29 cellular contexts compared by ENCODE assay signal in the genomic region with DNA sequence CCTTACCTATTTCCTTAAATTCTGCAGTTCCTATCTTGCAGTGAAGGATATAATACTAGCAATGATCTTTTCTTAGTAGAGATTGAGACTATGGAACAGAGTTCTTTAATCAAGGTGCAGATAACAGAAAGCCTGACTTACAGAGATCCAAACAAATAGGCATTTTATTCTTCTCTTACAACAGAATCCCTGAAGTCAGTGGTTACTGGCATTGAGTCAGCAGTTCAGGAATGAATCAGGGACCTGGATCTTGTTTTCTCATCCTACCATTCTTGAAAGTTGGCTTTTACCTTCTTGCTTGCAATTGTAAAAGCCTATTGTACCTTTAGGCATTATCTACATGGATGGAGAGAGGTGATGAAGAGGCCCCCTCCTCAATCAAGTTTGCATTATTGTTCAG. TPM values are rescaled to one million over a fixed set of nuclear protein-coding genes. Genes with fewer than 3 reads are reported as not detected.
DNase-seq lines count a peak whose midpoint lies in the region; ATAC-seq, FAIRE-seq and TF ChIP-seq lines count a peak whose summit lies in the region.
"Had no signal": no experiment of that assay in that cellular context is flagged by ENCODE, and none has a peak within 500 bp of the region (broad histone marks: within the 10 kb centered on the region; RNA-seq: fewer than 3 reads in every experiment).

No MANE protein-coding gene starts in this region.

- no peak overlapping the region for H4K91ac ChIP-seq in IMR-90 (ENCODE audit: insufficient read depth, low read depth, low read length)
- no peak overlapping the region for H4K91ac ChIP-seq in mesenchymal stem cell (ENCODE audit: low read length)

- no peak overlapping the region for H2AFZ ChIP-seq in IMR-90 (replicated peaks; ENCODE audit: low read length, poor library complexity)
- no peak overlapping the region for H2AFZ ChIP-seq in mesenchymal stem cell (ENCODE audit: low read depth, low read length)

- no peak for FAIRE-seq in bronchial epithelial cell (lab: Jason Lieb, UNC)
- FAIRE-seq: HepG2 had no signal

- TF ChIP-seq RAD21 in IMR-90 (IDR thresholded peaks at IDR 0.05; ENCODE audit: low read length), result no peak

- H3K14ac ChIP-seq in IMR-90 (replicated peaks; ENCODE audit: low read depth, low read length) (no peak overlapping the region), mesenchymal stem cell (ENCODE audit: low read length in 2 of 2) (no peak overlapping the region)

- H2AK9ac ChIP-seq in IMR-90 (replicated peaks; ENCODE audit: low read depth, low read length, poor library complexity), result no peak overlapping the region

- CTCF ChIA-PET in IMR-90 (lab: Yijun Ruan, JAX), result no interaction called here
- CTCF ChIA-PET in naive thymus-derived CD4-positive, alpha-beta T cell (lab: Charles Lee), result no interaction called here

- H3K4me1 ChIP-seq in IMR-90 (ENCODE audit: control insufficient read depth, insufficient read depth, low read length), result no peaks in the 10 kb centered on the region
- no peaks in the 10 kb centered on the region for H3K4me1 ChIP-seq in mesenchymal stem cell (ENCODE audit: control insufficient read depth, insufficient read depth, low read depth, low read length)
- H3K4me1 ChIP-seq in psoas muscle, result no peaks in the 10 kb centered on the region
- H3K4me1 ChIP-seq in naive thymus-derived CD4-positive, alpha-beta T cell (ENCODE audit: control insufficient read depth in 2 of 2, insufficient read depth in 2 of 2, low read length in 2 of 2), result no peaks in the 10 kb centered on the region
- no peaks in the 10 kb centered on the region for H3K4me1 ChIP-seq in esophagus squamous epithelium
- H3K4me1 ChIP-seq: right atrium auricular region, vagina had no signal

- no peak overlapping the region for H4K5ac ChIP-seq in IMR-90 (ENCODE audit: low read depth, low read length)

- ATAC-seq in IMR-90 (ENCODE audit: low read depth), result no peak
- no peak for ATAC-seq in psoas muscle
- no peak for ATAC-seq in naive thymus-derived CD4-positive, alpha-beta T cell
- ATAC-seq: HepG2; left lobe of liver; SK-N-SH treated with all-trans-retinoic acid at 6 μM for 48 hours; stimulated activated memory B cell treated with anti-CD40 and anti-IgM and Interleukin-4, amounts not matched to agents 10 μg/mL and 1 μg/mL and 100 μg/mL, for 72 hours had no signal

- H3K18ac ChIP-seq in IMR-90 (ENCODE audit: low read depth, low read length) (no peak overlapping the region), mesenchymal stem cell (ENCODE audit: low read depth in 1 of 2, low read length in 2 of 2) (no peak overlapping the region)

- dilution Hi-C loops in IMR-90 (cut with HindIII; ENCODE audit: low sequenced_read_pairs, unreplicated experiment), result no loop called here

- no peak overlapping the region for H2BK12ac ChIP-seq in mesenchymal stem cell (ENCODE audit: low read length in 2 of 2)

- in situ Hi-C loops in IMR-90 (cut with MboI; ENCODE audit: low sequenced_read_pairs), result no loop called here

- no peak overlapping the region for H2BK20ac ChIP-seq in IMR-90 (ENCODE audit: low read depth, low read length)

- DNase-seq in AG20443 (ENCODE audit: low spot score), result peak; percentile 13
- peak; percentile 60 for DNase-seq in IMR-90
- peak; percentile 59 for DNase-seq in bronchial epithelial cell (ENCODE audit: low read depth)
- peak; percentile 30 for DNase-seq in mesenchymal stem cell
- no peak for DNase-seq in psoas muscle
- no peak for DNase-seq in naive thymus-derived CD4-positive, alpha-beta T cell
- DNase-seq in KG1 (lab: John Stamatoyannopoulos, UW), result no peak
- DNase-seq in esophagus squamous epithelium (lab: John Stamatoyannopoulos, UW), result no peak
- DNase-seq: ACHN; activated CD4-positive, alpha-beta T cell treated with anti-CD3 and anti-CD28 coated beads, Interleukin-2, amount 10 ng/mL, durations not matched to agents 24 days and 14 days; activated naive CD4-positive, alpha-beta T cell treated with Interleukin-2 at 50 U/mL for 16 hours; activated T-cell treated with anti-CD3 and anti-CD28 coated beads, Interleukin-2, amount 50 U/mL, for 48 hours; amniotic stem cell; central memory CD4-positive, alpha-beta T cell; dermis blood vessel endothelial cell; naive B cell; NCI-H1417; NCI-H2081 treated with DMSO at 0.1 percent for 48 hours; NCI-H446; stimulated activated CD4-positive, alpha-beta T cell treated with anti-CD3 and anti-CD28 coated beads, Interleukin-4, amount 100 ng/mL, for 1 hour had no signal

- H2BK5ac ChIP-seq in IMR-90 (ENCODE audit: low read depth, low read length, poor library complexity, severe bottlenecking) (no peak overlapping the region), mesenchymal stem cell (ENCODE audit: low read depth, low read length, poor library complexity, severe bottlenecking) (no peak overlapping the region)

- no peaks in the 10 kb centered on the region for H3K36me3 ChIP-seq in IMR-90 (ENCODE audit: control insufficient read depth, insufficient read depth, low read length)
- H3K36me3 ChIP-seq in bronchial epithelial cell (ENCODE audit: control insufficient read depth, insufficient read depth, low read length), result no peaks in the 10 kb centered on the region
- peaks cover 0 to 3% of the 10 kb centered on the region in 2 experiments for H3K36me3 ChIP-seq in mesenchymal stem cell (ENCODE audit: control insufficient read depth in 1 of 2, insufficient read depth in 2 of 2, low read depth in 1 of 2, low read length in 2 of 2)
- no peaks in the 10 kb centered on the region for H3K36me3 ChIP-seq in psoas muscle (ENCODE audit: insufficient read depth in 1 of 2, low read depth in 1 of 2)
- no peaks in the 10 kb centered on the region for H3K36me3 ChIP-seq in naive thymus-derived CD4-positive, alpha-beta T cell (ENCODE audit: control insufficient read depth in 2 of 3, insufficient read depth in 3 of 3, low read length in 3 of 3)
- H3K36me3 ChIP-seq in esophagus squamous epithelium, result no peaks in the 10 kb centered on the region
- H3K36me3 ChIP-seq: right atrium auricular region, vagina had no signal

- H3K4ac ChIP-seq in IMR-90 (ENCODE audit: low read depth, low read length), result no peak overlapping the region
- H3K4ac ChIP-seq in mesenchymal stem cell (ENCODE audit: low read depth in 1 of 2, low read length in 2 of 2), result no peak overlapping the region

- peaks cover 0 to 7% (median 4%) of the 10 kb centered on the region in 5 donors for H3K27me3 Mint-ChIP-seq in naive thymus-derived CD4-positive, alpha-beta T cell
- H3K27me3 Mint-ChIP-seq: activated CD4-positive, alpha-beta T cell treated with anti-CD3 and anti-CD28 coated beads, Interleukin-2, amount 10 ng/mL, durations not matched to agents 24 days and 14 days; naive B cell; stimulated activated memory B cell treated with anti-CD40 and anti-IgM and Interleukin-4, amounts not matched to agents 10 μg/mL and 1 μg/mL and 100 μg/mL, for 72 hours had no signal

- no peak overlapping the region for H2BK120ac ChIP-seq in IMR-90 (ENCODE audit: low read depth, low read length)
- no peak overlapping the region for H2BK120ac ChIP-seq in mesenchymal stem cell (ENCODE audit: low read depth, low read length)

- H4K8ac ChIP-seq in IMR-90 (ENCODE audit: low read depth in 2 of 2, low read length in 2 of 2) (no peak overlapping the region), mesenchymal stem cell (ENCODE audit: low read length) (no peak overlapping the region)

- POLR2A ChIA-PET in IMR-90 (lab: Charles Lee; ENCODE audit: unreplicated experiment), result no interaction called here
- POLR2A ChIA-PET in naive thymus-derived CD4-positive, alpha-beta T cell (lab: Charles Lee), result no interaction called here

- intact Hi-C loops in IMR-90 (cut with micrococcal nuclease) (no loop called here), psoas muscle (cut with DNase I) (no loop called here), esophagus squamous epithelium (cut with DNase I) (no loop called here)
- intact Hi-C loops in naive thymus-derived CD4-positive, alpha-beta T cell (cut with micrococcal nuclease), result no loop called here

- H3K4me3 ChIP-seq in IMR-90 (ENCODE audit: insufficient read depth, low read depth, low read length), result no peak overlapping the region
- H3K4me3 ChIP-seq in bronchial epithelial cell (ENCODE audit: low read depth, low read length), result no peak overlapping the region
- H3K4me3 ChIP-seq in mesenchymal stem cell (ENCODE audit: insufficient read depth in 1 of 2, low read depth in 1 of 2, low read length in 2 of 2), result no peak overlapping the region
- no peak overlapping the region for H3K4me3 ChIP-seq in psoas muscle
- H3K4me3 ChIP-seq in naive thymus-derived CD4-positive, alpha-beta T cell (ENCODE audit: low read length), result no peak overlapping the region
- no peak overlapping the region for H3K4me3 ChIP-seq in esophagus squamous epithelium
- H3K4me3 ChIP-seq: right atrium auricular region, vagina had no signal

- no peaks in the 10 kb centered on the region for H4K20me1 ChIP-seq in IMR-90 (ENCODE audit: insufficient read depth, low read length)

- BruUV-seq in IMR-90 (replicated peaks; lab: Mats Ljungman, UMichigan), result no TSS peak

- no peak overlapping the region for H3K27ac Mint-ChIP-seq in naive thymus-derived CD4-positive, alpha-beta T cell
- H3K27ac Mint-ChIP-seq: activated CD4-positive, alpha-beta T cell treated with anti-CD3 and anti-CD28 coated beads, Interleukin-2, amount 10 ng/mL, durations not matched to agents 24 days and 14 days; naive B cell; stimulated activated memory B cell treated with anti-CD40 and anti-IgM and Interleukin-4, amounts not matched to agents 10 μg/mL and 1 μg/mL and 100 μg/mL, for 72 hours; T-helper 2 cell treated with Interferon-gamma antibody and Interleukin-4, amounts not matched to agents 5 μg/mL and 100 μg/mL, for 36 hours had no signal

- H3K4me2 ChIP-seq in IMR-90 (ENCODE audit: low read depth, low read length), result no peak overlapping the region
- H3K4me2 ChIP-seq in mesenchymal stem cell (ENCODE audit: low read length, poor library complexity, severe bottlenecking), result no peak overlapping the region

- H3K9me3 ChIP-seq in IMR-90 (ENCODE audit: control insufficient read depth, insufficient read depth, low read length) (peaks cover 2% of the 10 kb centered on the region; the same call in 1 of the 2 replicates), mesenchymal stem cell (ENCODE audit: control insufficient read depth, low read length) (peaks cover 3% of the 10 kb centered on the region), psoas muscle (no peaks in the 10 kb centered on the region), esophagus squamous epithelium (peaks cover 0 to 3% (median 0%) of the 10 kb centered on the region in 3 donors)
- H3K9me3 ChIP-seq in naive thymus-derived CD4-positive, alpha-beta T cell (ENCODE audit: control insufficient read depth in 2 of 3, low read length in 3 of 3), result no peaks in the 10 kb centered on the region
- H3K9me3 ChIP-seq: vagina had no signal

- no peak overlapping the region for H2BK15ac ChIP-seq in IMR-90 (ENCODE audit: low read depth, low read length)
- H2BK15ac ChIP-seq in mesenchymal stem cell (ENCODE audit: low read depth, poor library complexity, severe bottlenecking), result no peak overlapping the region

- H3K27me3 ChIP-seq in IMR-90 (ENCODE audit: control insufficient read depth, insufficient read depth, low read length) (no peaks in the 10 kb centered on the region; the same call in 1 of the 2 replicates), bronchial epithelial cell (ENCODE audit: control insufficient read depth, insufficient read depth, low read length) (no peaks in the 10 kb centered on the region), mesenchymal stem cell (ENCODE audit: control insufficient read depth in 1 of 2, insufficient read depth in 1 of 2, low read length in 2 of 2) (no peaks in the 10 kb centered on the region), psoas muscle (ENCODE audit: insufficient read depth in 3 of 3, low read length in 2 of 3) (peaks cover 0 to 2% (median 0%) of the 10 kb centered on the region in 3 donors), esophagus squamous epithelium (no peaks in the 10 kb centered on the region)
- no peaks in the 10 kb centered on the region for H3K27me3 ChIP-seq in naive thymus-derived CD4-positive, alpha-beta T cell (ENCODE audit: control insufficient read depth in 2 of 2, insufficient read depth in 2 of 2, low read length in 2 of 2)
- H3K27me3 ChIP-seq: right atrium auricular region, vagina had no signal

- H3K4me3 Mint-ChIP-seq in naive thymus-derived CD4-positive, alpha-beta T cell, result no peak overlapping the region
- H3K4me3 Mint-ChIP-seq: activated CD4-positive, alpha-beta T cell treated with anti-CD3 and anti-CD28 coated beads, Interleukin-2, amount 10 ng/mL, durations not matched to agents 24 days and 14 days; naive B cell; stimulated activated memory B cell treated with anti-CD40 and anti-IgM and Interleukin-4, amounts not matched to agents 10 μg/mL and 1 μg/mL and 100 μg/mL, for 72 hours; T-helper 2 cell treated with Interferon-gamma antibody and Interleukin-4, amounts not matched to agents 5 μg/mL and 100 μg/mL, for 36 hours had no signal

- H2AK5ac ChIP-seq in IMR-90 (ENCODE audit: low read depth, low read length) (no peak overlapping the region), mesenchymal stem cell (ENCODE audit: low read length, severe bottlenecking) (no peak overlapping the region)

- no peak overlapping the region for H3K9ac ChIP-seq in IMR-90 (ENCODE audit: low read depth, low read length)
- no peak overlapping the region for H3K9ac ChIP-seq in mesenchymal stem cell (ENCODE audit: low read length)

- H3K9me3 Mint-ChIP-seq in naive thymus-derived CD4-positive, alpha-beta T cell, result peaks cover 0 to 11% (median 7%) of the 10 kb centered on the region in 11 donors
- H3K9me3 Mint-ChIP-seq: stimulated activated memory B cell treated with anti-CD40 and anti-IgM and Interleukin-4, amounts not matched to agents 10 μg/mL and 1 μg/mL and 100 μg/mL, for 72 hours; T-helper 2 cell treated with Interferon-gamma antibody and Interleukin-4, amounts not matched to agents 5 μg/mL and 100 μg/mL, for 36 hours had no signal

- H3K4me1 Mint-ChIP-seq in naive thymus-derived CD4-positive, alpha-beta T cell, result no peaks in the 10 kb centered on the region
- H3K4me1 Mint-ChIP-seq: activated CD4-positive, alpha-beta T cell treated with anti-CD3 and anti-CD28 coated beads, Interleukin-2, amount 10 ng/mL, durations not matched to agents 24 days and 14 days; naive B cell had no signal

- H3K23ac ChIP-seq in IMR-90 (ENCODE audit: low read depth, low read length) (no peak overlapping the region), mesenchymal stem cell (ENCODE audit: low read length in 2 of 2) (no peak overlapping the region)

- H3K79me1 ChIP-seq in IMR-90 (ENCODE audit: low read depth in 1 of 2, low read length in 2 of 2) (no peaks in the 10 kb centered on the region), mesenchymal stem cell (replicated peaks; ENCODE audit: low read length, poor library complexity, severe bottlenecking) (no peaks in the 10 kb centered on the region)

- H3K27ac ChIP-seq in IMR-90 (ENCODE audit: insufficient read depth, low read length) (no peak overlapping the region), mesenchymal stem cell (ENCODE audit: low read length, poor library complexity, severe bottlenecking) (no peak overlapping the region), psoas muscle (no peak overlapping the region), esophagus squamous epithelium (no peak overlapping the region)
- H3K27ac ChIP-seq in naive thymus-derived CD4-positive, alpha-beta T cell (ENCODE audit: low read depth, low read length), result no peak overlapping the region
- H3K27ac ChIP-seq: HL-60, right atrium auricular region, vagina, VCaP had no signal

- H3K36me3 Mint-ChIP-seq in naive thymus-derived CD4-positive, alpha-beta T cell, result peaks cover 0 to 9% (median 5%) of the 10 kb centered on the region in 5 donors
- H3K36me3 Mint-ChIP-seq: naive B cell; stimulated activated memory B cell treated with anti-CD40 and anti-IgM and Interleukin-4, amounts not matched to agents 10 μg/mL and 1 μg/mL and 100 μg/mL, for 72 hours had no signal

- TF ChIP-seq CTCF in IMR-90 (conservative IDR thresholded peaks at IDR 0.05; ENCODE audit: low read depth, low read length) (no peak), bronchial epithelial cell (IDR thresholded peaks at IDR 0.05; ENCODE audit: insufficient read depth, low read length, severe bottlenecking) (no peak), psoas muscle (IDR thresholded peaks at IDR 0.05) (no peak), esophagus squamous epithelium (IDR thresholded peaks at IDR 0.05) (no peak)

- no peak overlapping the region for H3K56ac ChIP-seq in IMR-90 (ENCODE audit: extremely low read depth, insufficient read depth, low read length)

- TF ChIP-seq POLR2A in IMR-90 (IDR thresholded peaks at IDR 0.05; ENCODE audit: low read depth, low read length) (no peak), esophagus squamous epithelium (IDR thresholded peaks at IDR 0.05) (no peak)

- H3K9me1 ChIP-seq in IMR-90 (ENCODE audit: insufficient read depth, low read length), result no peaks in the 10 kb centered on the region

RNA-seq across cellular contexts. Expression of a gene that starts 47.5 kb away (rescaled TPM):
- total RNA-seq in IMR-90 (2012; rRNA removed) (76.9 and 78.1 TPM in 2 replicates), bronchial epithelial cell (9.5 and 10.8 TPM in 2 replicates), psoas muscle (10 to 100 TPM; 17.6 to 51.9 (median 21.9) TPM), esophagus squamous epithelium (10 to 100 TPM; 30.1 to 52.5 (median 38.1) TPM)
- polyA plus RNA-seq in IMR-90 (2012; rRNA removed) (68.0 and 69.3 TPM in 2 replicates), psoas muscle (10 to 100 TPM in 2 of 3 donors, 1 to 10 TPM in 1; 5.1 to 22.3 (median 14.3) TPM)
- polyA plus RNA-seq in IMR-90 (2012; cell fraction: cytosol; rRNA removed), result 39.6 and 53.9 TPM in 2 replicates
- polyA plus RNA-seq in IMR-90 (2012; cell fraction: nucleus; rRNA removed; ENCODE audit: low replicate concordance), result 105 and 128 TPM in 2 replicates
- polyA plus RNA-seq in mesenchymal stem cell (2013, experiment 1 of 2), result 31.0 TPM
- polyA plus RNA-seq in mesenchymal stem cell (2013, experiment 2 of 2), result 30.8 TPM
- total RNA-seq in naive thymus-derived CD4-positive, alpha-beta T cell, result 100 to 1,000 TPM in 4 of 5 experiments, 10 to 100 TPM in 1; 21.0 to 196 (median 106) TPM
- 10 to 100 TPM; 28.1 to 29.7 TPM for polyA plus RNA-seq in naive thymus-derived CD4-positive, alpha-beta T cell

Comparison
In these comparisons a context has a peak if more than half of its experiments do, and no peak if none do; other contexts are left out.
1. DNase-seq: peak in AG20443 (single experiment), IMR-90 (single experiment), bronchial epithelial cell (single experiment) and mesenchymal stem cell (single experiment); none in psoas muscle (0 of 2), naive thymus-derived CD4-positive, alpha-beta T cell (0 of 9), KG1 (single experiment) and esophagus squamous epithelium (single experiment).